In the genomic region with DNA sequence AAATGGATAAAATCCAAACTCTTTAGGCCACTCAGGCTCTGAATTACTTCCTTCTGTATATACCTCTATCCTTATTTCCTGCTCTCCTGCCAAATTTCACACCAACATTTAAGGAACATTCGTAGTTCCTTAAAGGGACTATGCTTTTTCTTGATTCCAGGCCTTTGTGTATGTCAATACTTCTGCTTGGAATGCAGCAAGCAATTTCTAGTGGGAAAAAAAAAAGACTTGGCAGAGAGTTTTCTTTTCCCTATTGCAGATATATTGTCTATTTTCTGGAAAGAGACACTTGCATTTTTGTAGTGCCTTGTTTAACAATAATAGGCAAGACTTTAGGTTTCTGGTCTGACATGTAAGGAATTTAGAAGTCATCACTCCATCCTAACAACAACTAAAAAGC, we compare ENCODE assay signal across 11 cellular contexts. TPM values are rescaled to one million over a fixed set of nuclear protein-coding genes. Genes with fewer than 3 reads are reported as not detected.
DNase-seq lines count a peak whose midpoint lies in the region; ATAC-seq, FAIRE-seq and TF ChIP-seq lines count a peak whose summit lies in the region.
"Had no signal": no experiment of that assay in that cellular context is flagged by ENCODE, and none has a peak within 500 bp of the region (broad histone marks: within the 10 kb centered on the region; RNA-seq: fewer than 3 reads in every experiment).

No MANE protein-coding gene starts in this region.

- H3K9me3 Mint-ChIP-seq in H9: no peaks in the 10 kb centered on the region; a peak in 3 of 5 replicates
- H3K9me3 Mint-ChIP-seq in stimulated activated effector memory CD8-positive, alpha-beta T cell treated with anti-CD3 and anti-CD28 coated beads, Interleukin-12 subunit alpha, Interleukin-12 subunit beta, amount 100 ng/mL, for 72 hours: no peaks in the 10 kb centered on the region

- H4K20me1 ChIP-seq in H9 (ENCODE audit: control insufficient read depth, insufficient read depth, insufficient read length): no peaks in the 10 kb centered on the region

- WGBS in H9 (ENCODE audit: extremely low coverage, insufficient read length, low lambda C conversion rate): no CpG with 5 or more reads among the region's 1 CpG
- WGBS in adrenal gland, 4 donors: 78 to 92% (median 83%) methylated on average over 1 of the region's 1 CpG

- intact Hi-C loops in ascending aorta (cut with DNase I): loop anchor here (10.0 kb wide), 1 partner anchor 214 kb away; no protein-coding TSS in a partner anchor
- intact Hi-C loops in adrenal gland (cut with DNase I): no loop called here

- peaks cover 8% of the 10 kb centered on the region for H3K23me2 ChIP-seq in H9 (ENCODE audit: insufficient read length, low read depth, low read length, poor library complexity, severe bottlenecking)

- peaks cover 0 to 2% of the 10 kb centered on the region in 2 donors for H3K36me3 ChIP-seq in ascending aorta
- H3K36me3 ChIP-seq in iPS-20b (ENCODE audit: insufficient read depth, low read depth, low read length): peaks cover 7% of the 10 kb centered on the region
- H3K36me3 ChIP-seq in adrenal gland (replicated peaks in 1 of 2): no peaks in the 10 kb centered on the region

- DNase-seq in H9 (no peak), ascending aorta (ENCODE audit: low spot score in 2 of 2) (no peak), adrenal gland (no peak), medulla oblongata (ENCODE audit: extremely low spot score) (no peak), GM12892 (ENCODE audit: insufficient read length) (no peak)
- DNase-seq in stimulated activated effector memory CD8-positive, alpha-beta T cell treated with anti-CD3 and anti-CD28 coated beads, Interleukin-12 subunit alpha, Interleukin-12 subunit beta, amount 100 ng/mL, for 72 hours (ENCODE audit: low spot score in 2 of 2): no peak
- DNase-seq: activated CD8-positive, alpha-beta memory T cell treated with anti-CD3 and anti-CD28 coated beads for 24 hours; central memory CD4-positive, alpha-beta T cell; NCI-H1694; stimulated activated CD8-positive, alpha-beta memory T cell treated with anti-CD3 and anti-CD28 coated beads, Interleukin-4, amount 100 ng/mL, for 48 hours had no signal

- H3K4me3 ChIP-seq in ascending aorta (peak overlapping the region; percentile 2 to 95), iPS-20b (ENCODE audit: low read length) (peak overlapping the region; percentile 80; the same call in 1 of the 2 replicates), adrenal gland (no peak overlapping the region)

- ATAC-seq in stimulated activated effector memory CD8-positive, alpha-beta T cell treated with anti-CD3 and anti-CD28 coated beads, Interleukin-12 subunit alpha, Interleukin-12 subunit beta, amount 100 ng/mL, for 72 hours: no peak

- H3K9ac ChIP-seq in H9 (ENCODE audit: extremely low read depth, insufficient read length, low read length) (no peak overlapping the region), iPS-20b (ENCODE audit: low read depth, low read length) (peak overlapping the region; percentile 19; the same call in 1 of the 2 replicates)

- no peak overlapping the region for H2BK15ac ChIP-seq in H9 (ENCODE audit: low read depth, low read length)

- no peak overlapping the region for H3T11ph ChIP-seq in H9 (ENCODE audit: low read length)

- no peak for FAIRE-seq in GM12892 (lab: Jason Lieb, UNC)

- H3K4me1 ChIP-seq in H9 (ENCODE audit: insufficient read depth, low read length) (no peaks in the 10 kb centered on the region), ascending aorta (peaks cover 0 to 12% of the 10 kb centered on the region in 2 donors), iPS-20b (ENCODE audit: insufficient read depth, low read length) (peaks cover 9% of the 10 kb centered on the region; the same call in 1 of the 2 replicates), adrenal gland (replicated peaks in 1 of 2) (peaks cover 0 to 18% of the 10 kb centered on the region in 2 donors)

- TF ChIP-seq CTCF in H9 (conservative IDR thresholded peaks at IDR 0.05): no peak
- TF ChIP-seq CTCF in ascending aorta (IDR thresholded peaks at IDR 0.05): no peak
- TF ChIP-seq CTCF in adrenal gland (IDR thresholded peaks at IDR 0.05): no peak

- H4K8ac ChIP-seq in H9 (replicated peaks; ENCODE audit: insufficient read length, low read depth, low read length): no peak overlapping the region

- H3K4ac ChIP-seq in H9 (ENCODE audit: low read depth, low read length): no peak overlapping the region

- H3K18ac ChIP-seq in H9 (ENCODE audit: insufficient read length, low read depth, low read length): no peak overlapping the region

- peak overlapping the region in 1 of 3 experiments; percentile 11; a peak in 1 of 7 replicates for H3K27ac Mint-ChIP-seq in H9
- no peak overlapping the region for H3K27ac Mint-ChIP-seq in stimulated activated effector memory CD8-positive, alpha-beta T cell treated with anti-CD3 and anti-CD28 coated beads, Interleukin-12 subunit alpha, Interleukin-12 subunit beta, amount 100 ng/mL, for 72 hours

- H4K91ac ChIP-seq in H9 (ENCODE audit: insufficient read length, low read depth, low read length): no peak overlapping the region

- H3K9me3 ChIP-seq in H9 (ENCODE audit: control insufficient read depth, low read depth, low read length): no peaks in the 10 kb centered on the region
- peaks cover 0 to 26% of the 10 kb centered on the region in 2 donors for H3K9me3 ChIP-seq in ascending aorta
- H3K9me3 ChIP-seq in iPS-20b (ENCODE audit: insufficient read depth, low read depth, low read length): no peaks in the 10 kb centered on the region
- H3K9me3 ChIP-seq in adrenal gland (replicated peaks in 1 of 3): no peaks in the 10 kb centered on the region

- no peak overlapping the region for H3K23ac ChIP-seq in H9 (ENCODE audit: insufficient read length, low read depth, low read length)

- no peak overlapping the region for H2BK12ac ChIP-seq in H9 (ENCODE audit: insufficient read length, low read depth, low read length)

- peak overlapping the region; percentile 96 for H3K4me2 ChIP-seq in H9 (ENCODE audit: insufficient read depth, insufficient read length, low read length)

- H2AFZ ChIP-seq in H9 (ENCODE audit: low read length): no peak overlapping the region

- peaks cover 0 to 18% (median 7%) of the 10 kb centered on the region in 3 experiments for H3K36me3 Mint-ChIP-seq in H9 (ENCODE audit: insufficient read depth in 1 of 3, low read depth in 3 of 3)
- H3K36me3 Mint-ChIP-seq in stimulated activated effector memory CD8-positive, alpha-beta T cell treated with anti-CD3 and anti-CD28 coated beads, Interleukin-12 subunit alpha, Interleukin-12 subunit beta, amount 100 ng/mL, for 72 hours: peaks cover 8% of the 10 kb centered on the region

- no peak overlapping the region for H2BK20ac ChIP-seq in H9 (ENCODE audit: low read depth, low read length, poor library complexity, severe bottlenecking)

- H3K56ac ChIP-seq in H9 (ENCODE audit: insufficient read length, low read depth, low read length): no peak overlapping the region

- H4K5ac ChIP-seq in H9 (ENCODE audit: insufficient read length, low read depth, low read length): no peak overlapping the region

- no peak overlapping the region for H2BK120ac ChIP-seq in H9 (ENCODE audit: low read depth, low read length, poor library complexity, severe bottlenecking)

- H3K4me1 Mint-ChIP-seq in H9: peaks cover 29 to 30% of the 10 kb centered on the region in 2 experiments
- peaks cover 45% of the 10 kb centered on the region for H3K4me1 Mint-ChIP-seq in stimulated activated effector memory CD8-positive, alpha-beta T cell treated with anti-CD3 and anti-CD28 coated beads, Interleukin-12 subunit alpha, Interleukin-12 subunit beta, amount 100 ng/mL, for 72 hours

- H3K79me1 ChIP-seq in H9 (ENCODE audit: insufficient read depth, low read depth, low read length, poor library complexity, severe bottlenecking): no peaks in the 10 kb centered on the region

- no peaks in the 10 kb centered on the region for H3K27me3 Mint-ChIP-seq in H9 (ENCODE audit: low read depth)

- no peak overlapping the region for H3K14ac ChIP-seq in H9 (ENCODE audit: insufficient read depth, low read length)

- H3K27ac ChIP-seq in H9 (ENCODE audit: insufficient read length, low read depth, low read length): no peak overlapping the region
- H3K27ac ChIP-seq in ascending aorta: peak overlapping the region; percentile 97 to 98
- H3K27ac ChIP-seq in iPS-20b (ENCODE audit: low read length): no peak overlapping the region
- H3K27ac ChIP-seq in adrenal gland: no peak overlapping the region

- TF ChIP-seq POLR2A in adrenal gland (IDR thresholded peaks at IDR 0.05) (no peak), GM12892 (IDR thresholded peaks at IDR 0.05; ENCODE audit: low read depth, low read length) (no peak)

- H2AK5ac ChIP-seq in H9 (ENCODE audit: insufficient read length, low read length): no peak overlapping the region

- H3K79me2 ChIP-seq in H9 (ENCODE audit: insufficient read depth, low read length): peaks cover 9% of the 10 kb centered on the region

- no peak overlapping the region for H2BK5ac ChIP-seq in H9 (ENCODE audit: insufficient read length, low read length)

- H3K27me3 ChIP-seq in H9 (ENCODE audit: insufficient read depth, low read length) (no peaks in the 10 kb centered on the region), ascending aorta (no peaks in the 10 kb centered on the region), iPS-20b (ENCODE audit: insufficient read depth, low read length) (no peaks in the 10 kb centered on the region), adrenal gland (no peaks in the 10 kb centered on the region)

- H3K4me3 Mint-ChIP-seq in H9: peak overlapping the region; percentile 31 to 62; a peak in 4 of 5 replicates
- H3K4me3 Mint-ChIP-seq in stimulated activated effector memory CD8-positive, alpha-beta T cell treated with anti-CD3 and anti-CD28 coated beads, Interleukin-12 subunit alpha, Interleukin-12 subunit beta, amount 100 ng/mL, for 72 hours: peak overlapping the region; percentile 98

RNA-seq across cellular contexts. Expression of a gene that starts 1.9 kb away (rescaled TPM):
- total RNA-seq in H9 (2021) (284 and 285 TPM in 2 replicates), ascending aorta (93.4 TPM), adrenal gland (100 to 1,000 TPM in 5 of 8 donors, 10 to 100 TPM in 3; 87.3 to 145 (median 115) TPM)
- 10 to 100 TPM; 50.1 to 99.3 (median 70.5) TPM for polyA plus RNA-seq in adrenal gland
- polyA plus RNA-seq in GM12892 (2012; ENCODE audit: missing spikeins): 95.1 TPM

RNA-seq across cellular contexts. Expression of a gene that starts 53.6 kb away (rescaled TPM):
- total RNA-seq in H9 (2021) (not detected in 2 replicates), ascending aorta (0.96 TPM), adrenal gland (10 to 100 TPM in 1 of 8 donors, 1 to 10 TPM in 5, under 1 TPM in 1, not detected in 1; 0.31 to 10.7 (median 1.8) TPM)
- polyA plus RNA-seq in adrenal gland: 1 to 10 TPM in 1 of 3 donors, under 1 TPM in 2; 0.32 to 1.0 (median 0.77) TPM
- not detected for polyA plus RNA-seq in GM12892 (2012; ENCODE audit: missing spikeins)

Comparison
In these comparisons a context has a peak if more than half of its experiments do, and no peak if none do; other contexts are left out.
1. H3K27ac ChIP-seq: peak in ascending aorta (2 of 2); none in H9 (single experiment), iPS-20b (single experiment) and adrenal gland (0 of 5).
2. H3K4me3 ChIP-seq: peak in ascending aorta (2 of 2) and iPS-20b (single experiment); none in adrenal gland (0 of 4).